In the genomic region with DNA sequence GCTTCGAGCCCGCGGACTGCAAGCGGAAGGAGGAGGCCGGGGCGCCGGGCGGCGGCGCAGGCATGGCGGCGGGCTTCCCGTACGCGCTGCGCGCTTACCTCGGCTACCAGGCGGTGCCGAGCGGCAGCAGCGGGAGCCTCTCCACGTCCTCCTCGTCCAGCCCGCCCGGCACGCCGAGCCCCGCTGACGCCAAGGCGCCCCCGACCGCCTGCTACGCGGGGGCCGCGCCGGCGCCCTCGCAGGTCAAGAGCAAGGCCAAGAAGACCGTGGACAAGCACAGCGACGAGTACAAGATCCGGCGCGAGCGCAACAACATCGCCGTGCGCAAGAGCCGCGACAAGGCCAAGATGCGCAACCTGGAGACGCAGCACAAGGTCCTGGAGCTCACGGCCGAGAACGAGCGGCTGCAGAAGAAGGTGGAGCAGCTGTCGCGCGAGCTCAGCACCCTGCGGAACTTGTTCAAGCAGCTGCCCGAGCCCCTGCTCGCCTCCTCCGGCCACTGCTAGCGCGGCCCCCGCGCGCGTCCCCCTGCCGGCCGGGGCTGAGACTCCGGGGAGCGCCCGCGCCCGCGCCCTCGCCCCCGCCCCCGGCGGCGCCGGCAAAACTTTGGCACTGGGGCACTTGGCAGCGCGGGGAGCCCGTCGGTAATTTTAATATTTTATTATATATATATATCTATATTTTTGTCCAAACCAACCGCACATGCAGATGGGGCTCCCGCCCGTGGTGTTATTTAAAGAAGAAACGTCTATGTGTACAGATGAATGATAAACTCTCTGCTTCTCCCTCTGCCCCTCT, we compare ENCODE assay signal across 1 cellular context.
TF ChIP-seq lines count a peak whose summit lies in the region.

No MANE protein-coding gene starts in this region.

TF ChIP-seq in K562, 482 proteins besides CTCF, POLR2A, EP300 and RAD21 (continued from another document and continues in another):
- TF ChIP-seq IRF9 (tag; IDR thresholded peaks at IDR 0.05) (no peak), GABPA (tag; conservative IDR thresholded peaks at IDR 0.05; ENCODE audit: low read depth) (no peak; the same call in none of the 2 replicates), NKRF (IDR thresholded peaks at IDR 0.05; ENCODE audit: borderline replicate concordance) (no peak), SMARCA4 (IDR thresholded peaks at IDR 0.05) (no peak), ARID3A (IDR thresholded peaks at IDR 0.05; ENCODE audit: borderline replicate concordance, low read depth, low read length) (no peak), POLR2AphosphoS5 (IDR thresholded peaks at IDR 0.05; ENCODE audit: control insufficient read depth, insufficient read depth, low read depth, low read length) (no peak), FIP1L1 (IDR thresholded peaks at IDR 0.05; ENCODE audit: low read depth, low read length, poor library complexity, severe bottlenecking) (peak; percentile 95), ELK3 (CRISPR knock-in tag; IDR thresholded peaks at IDR 0.05) (no peak), PML (IDR thresholded peaks at IDR 0.05; ENCODE audit: low read length) (no peak), GABPB1 (CRISPR knock-in tag; IDR thresholded peaks at IDR 0.05) (no peak; the same call in 1 of the 2 replicates), ZNF184 (CRISPR knock-in tag; IDR thresholded peaks at IDR 0.05) (no peak), MIER1 (IDR thresholded peaks at IDR 0.05; ENCODE audit: low read depth) (no peak), NCOR1 (IDR thresholded peaks at IDR 0.05) (no peak), NUFIP1 (IDR thresholded peaks at IDR 0.05; ENCODE audit: partially characterized antibody) (no peak)
- TF ChIP-seq, protein P1, sequence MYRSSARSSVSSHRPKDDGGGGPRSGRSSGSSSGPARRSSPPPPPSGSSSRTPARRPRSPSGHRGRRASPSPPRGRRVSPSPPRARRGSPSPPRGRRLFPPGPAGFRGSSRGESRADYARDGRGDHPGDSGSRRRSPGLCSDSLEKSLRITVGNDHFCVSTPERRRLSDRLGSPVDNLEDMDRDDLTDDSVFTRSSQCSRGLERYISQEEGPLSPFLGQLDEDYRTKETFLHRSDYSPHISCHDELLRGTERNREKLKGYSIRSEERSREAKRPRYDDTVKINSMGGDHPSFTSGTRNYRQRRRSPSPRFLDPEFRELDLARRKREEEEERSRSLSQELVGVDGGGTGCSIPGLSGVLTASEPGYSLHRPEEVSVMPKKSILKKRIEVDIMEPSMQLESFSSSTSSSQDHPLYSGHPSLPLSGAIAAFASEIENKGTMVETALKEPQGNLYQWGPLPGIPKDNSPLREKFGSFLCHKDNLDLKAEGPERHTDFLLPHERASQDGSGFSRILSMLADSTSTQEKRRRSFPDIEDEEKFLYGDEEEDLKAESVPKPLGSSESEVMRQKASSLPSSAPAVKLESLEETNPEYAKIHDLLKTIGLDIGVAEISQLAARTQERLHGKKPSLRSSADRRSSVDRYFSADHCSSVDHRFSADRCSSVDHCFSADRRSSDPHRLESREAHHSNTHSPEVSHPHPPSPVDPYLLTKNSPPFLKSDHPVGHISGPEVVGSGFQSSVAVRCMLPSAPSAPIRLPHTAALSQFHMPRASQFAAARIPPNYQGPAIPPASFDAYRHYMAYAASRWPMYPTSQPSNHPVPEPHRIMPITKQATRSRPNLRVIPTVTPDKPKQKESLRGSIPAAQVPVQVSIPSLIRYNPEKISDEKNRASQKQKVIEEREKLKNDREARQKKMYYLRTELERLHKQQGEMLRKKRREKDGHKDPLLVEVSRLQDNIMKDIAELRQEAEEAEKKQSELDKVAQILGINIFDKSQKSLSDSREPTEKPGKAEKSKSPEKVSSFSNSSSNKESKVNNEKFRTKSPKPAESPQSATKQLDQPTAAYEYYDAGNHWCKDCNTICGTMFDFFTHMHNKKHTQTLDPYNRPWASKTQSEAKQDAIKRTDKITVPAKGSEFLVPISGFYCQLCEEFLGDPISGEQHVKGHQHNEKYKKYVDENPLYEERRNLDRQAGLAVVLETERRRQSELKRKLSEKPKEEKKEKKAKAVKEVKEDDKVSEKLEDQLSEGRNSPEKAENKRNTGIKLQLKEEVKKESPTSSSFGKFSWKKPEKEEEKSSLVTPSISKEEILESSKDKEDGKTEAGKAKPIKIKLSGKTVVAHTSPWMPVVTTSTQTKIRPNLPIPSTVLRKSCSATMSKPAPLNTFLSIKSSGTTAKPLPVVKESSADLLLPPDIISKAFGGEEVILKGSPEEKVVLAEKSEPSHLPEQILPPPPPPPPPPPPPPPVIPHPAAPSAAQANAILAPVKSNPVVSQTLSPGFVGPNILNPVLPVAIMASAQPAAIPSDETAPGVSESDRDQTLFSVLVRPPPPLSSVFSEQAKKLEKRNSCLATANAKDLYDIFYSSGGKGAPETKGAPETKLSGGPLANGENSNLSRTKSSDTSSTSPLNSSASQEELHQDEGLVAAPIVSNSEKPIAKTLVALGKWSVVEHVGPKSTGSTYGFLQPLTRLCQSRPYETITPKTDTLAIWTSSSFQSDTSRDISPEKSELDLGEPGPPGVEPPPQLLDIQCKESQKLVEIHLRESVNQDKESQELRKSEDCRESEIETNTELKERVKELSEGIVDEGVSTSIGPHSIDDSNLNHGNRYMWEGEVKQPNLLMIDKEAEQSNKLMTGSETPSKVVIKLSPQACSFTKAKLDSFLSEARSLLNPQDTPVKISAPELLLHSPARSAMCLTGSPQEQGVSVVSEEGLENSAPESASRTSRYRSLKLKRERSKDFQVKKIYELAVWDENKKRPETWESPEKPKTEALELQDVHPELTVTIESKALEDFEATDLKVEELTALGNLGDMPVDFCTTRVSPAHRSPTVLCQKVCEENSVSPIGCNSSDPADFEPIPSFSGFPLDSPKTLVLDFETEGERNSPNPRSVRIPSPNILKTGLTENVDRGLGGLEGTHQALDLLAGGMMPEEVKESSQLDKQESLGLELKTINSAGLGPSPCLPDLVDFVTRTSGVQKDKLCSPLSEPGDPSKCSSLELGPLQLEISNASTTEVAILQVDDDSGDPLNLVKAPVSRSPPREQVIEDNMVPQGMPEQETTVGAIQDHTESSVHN (IDR thresholded peaks at IDR 0.05; ENCODE audit: borderline replicate concordance in 1 of 2, low read depth in 1 of 2), result no peak
- TF ChIP-seq, protein P2, sequence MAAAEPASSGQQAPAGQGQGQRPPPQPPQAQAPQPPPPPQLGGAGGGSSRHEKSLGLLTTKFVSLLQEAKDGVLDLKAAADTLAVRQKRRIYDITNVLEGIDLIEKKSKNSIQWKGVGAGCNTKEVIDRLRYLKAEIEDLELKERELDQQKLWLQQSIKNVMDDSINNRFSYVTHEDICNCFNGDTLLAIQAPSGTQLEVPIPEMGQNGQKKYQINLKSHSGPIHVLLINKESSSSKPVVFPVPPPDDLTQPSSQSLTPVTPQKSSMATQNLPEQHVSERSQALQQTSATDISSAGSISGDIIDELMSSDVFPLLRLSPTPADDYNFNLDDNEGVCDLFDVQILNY (CRISPR knock-in tag; IDR thresholded peaks at IDR 0.05), result 0 out of 2 replicates have a peak, but pooled peaks have one; percentile 43
- TF ChIP-seq, protein P3, sequence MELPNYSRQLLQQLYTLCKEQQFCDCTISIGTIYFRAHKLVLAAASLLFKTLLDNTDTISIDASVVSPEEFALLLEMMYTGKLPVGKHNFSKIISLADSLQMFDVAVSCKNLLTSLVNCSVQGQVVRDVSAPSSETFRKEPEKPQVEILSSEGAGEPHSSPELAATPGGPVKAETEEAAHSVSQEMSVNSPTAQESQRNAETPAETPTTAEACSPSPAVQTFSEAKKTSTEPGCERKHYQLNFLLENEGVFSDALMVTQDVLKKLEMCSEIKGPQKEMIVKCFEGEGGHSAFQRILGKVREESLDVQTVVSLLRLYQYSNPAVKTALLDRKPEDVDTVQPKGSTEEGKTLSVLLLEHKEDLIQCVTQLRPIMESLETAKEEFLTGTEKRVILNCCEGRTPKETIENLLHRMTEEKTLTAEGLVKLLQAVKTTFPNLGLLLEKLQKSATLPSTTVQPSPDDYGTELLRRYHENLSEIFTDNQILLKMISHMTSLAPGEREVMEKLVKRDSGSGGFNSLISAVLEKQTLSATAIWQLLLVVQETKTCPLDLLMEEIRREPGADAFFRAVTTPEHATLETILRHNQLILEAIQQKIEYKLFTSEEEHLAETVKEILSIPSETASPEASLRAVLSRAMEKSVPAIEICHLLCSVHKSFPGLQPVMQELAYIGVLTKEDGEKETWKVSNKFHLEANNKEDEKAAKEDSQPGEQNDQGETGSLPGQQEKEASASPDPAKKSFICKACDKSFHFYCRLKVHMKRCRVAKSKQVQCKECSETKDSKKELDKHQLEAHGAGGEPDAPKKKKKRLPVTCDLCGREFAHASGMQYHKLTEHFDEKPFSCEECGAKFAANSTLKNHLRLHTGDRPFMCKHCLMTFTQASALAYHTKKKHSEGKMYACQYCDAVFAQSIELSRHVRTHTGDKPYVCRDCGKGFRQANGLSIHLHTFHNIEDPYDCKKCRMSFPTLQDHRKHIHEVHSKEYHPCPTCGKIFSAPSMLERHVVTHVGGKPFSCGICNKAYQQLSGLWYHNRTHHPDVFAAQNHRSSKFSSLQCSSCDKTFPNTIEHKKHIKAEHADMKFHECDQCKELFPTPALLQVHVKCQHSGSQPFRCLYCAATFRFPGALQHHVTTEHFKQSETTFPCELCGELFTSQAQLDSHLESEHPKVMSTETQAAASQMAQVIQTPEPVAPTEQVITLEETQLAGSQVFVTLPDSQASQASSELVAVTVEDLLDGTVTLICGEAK (IDR thresholded peaks at IDR 0.05), result no peak
- TF ChIP-seq, protein P3 (CRISPR knock-in tag; IDR thresholded peaks at IDR 0.05), result peak; percentile 48; the same call in 1 of the 2 replicates
